In the genomic region with DNA sequence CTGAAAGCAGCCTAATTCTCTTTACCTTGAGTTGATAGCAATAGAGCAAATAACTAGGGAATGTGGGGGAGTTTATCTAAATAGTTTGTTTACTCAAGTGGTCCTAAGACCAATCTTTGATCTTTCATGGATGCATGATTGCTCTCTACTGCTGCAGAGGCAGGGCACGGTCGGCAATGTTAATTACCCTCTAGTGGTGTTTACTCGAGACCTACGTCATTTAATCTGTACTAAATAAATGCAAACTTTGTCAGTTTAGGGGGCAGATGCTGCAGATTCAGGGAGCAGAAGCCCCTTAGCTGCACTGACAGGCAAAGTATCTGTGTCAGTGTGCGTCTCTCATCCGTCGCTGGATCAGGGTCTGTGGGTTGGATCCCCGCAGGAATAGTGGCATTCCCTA, we compare ENCODE assay signal across 2 cellular contexts.
TF ChIP-seq lines count a peak whose summit lies in the region.

No MANE protein-coding gene starts in this region.

TF ChIP-seq in HepG2, 621 proteins besides CTCF, POLR2A, EP300 and RAD21 (continues in another document):
- TF ChIP-seq ZNF20 (CRISPR knock-in tag; IDR thresholded peaks at IDR 0.05) (no peak), ZNF253 (CRISPR knock-in tag; IDR thresholded peaks at IDR 0.05; ENCODE audit: borderline replicate concordance) (peak; percentile 100), BHLHE40 (IDR thresholded peaks at IDR 0.05; ENCODE audit: low read length) (no peak), HDAC2 (CRISPR knock-in tag; IDR thresholded peaks at IDR 0.05) (peak; percentile 47; the same call in 1 of the 2 replicates), CCAR2 (optimal IDR thresholded peaks at IDR 0.05; ENCODE audit: low read depth, low read length) (no peak), ONECUT2 (CRISPR knock-in tag; IDR thresholded peaks at IDR 0.05) (peak; percentile 9; the same call in 1 of the 2 replicates), ZBTB8A (CRISPR knock-in tag; IDR thresholded peaks at IDR 0.05; ENCODE audit: borderline replicate concordance, low read depth) (no peak), ELF3 (CRISPR knock-in tag; IDR thresholded peaks at IDR 0.05) (0 out of 2 replicates have a peak, but pooled peaks have one; percentile 3), TAF15 (IDR thresholded peaks at IDR 0.05; ENCODE audit: low read depth, low read length, poor library complexity, severe bottlenecking) (no peak), HNF4A (CRISPR knock-in tag; IDR thresholded peaks at IDR 0.05) (peak; percentile 72), ZBTB20 (CRISPR knock-in tag; IDR thresholded peaks at IDR 0.05; ENCODE audit: borderline replicate concordance, low read depth) (no peak)
- TF ChIP-seq, protein P1, sequence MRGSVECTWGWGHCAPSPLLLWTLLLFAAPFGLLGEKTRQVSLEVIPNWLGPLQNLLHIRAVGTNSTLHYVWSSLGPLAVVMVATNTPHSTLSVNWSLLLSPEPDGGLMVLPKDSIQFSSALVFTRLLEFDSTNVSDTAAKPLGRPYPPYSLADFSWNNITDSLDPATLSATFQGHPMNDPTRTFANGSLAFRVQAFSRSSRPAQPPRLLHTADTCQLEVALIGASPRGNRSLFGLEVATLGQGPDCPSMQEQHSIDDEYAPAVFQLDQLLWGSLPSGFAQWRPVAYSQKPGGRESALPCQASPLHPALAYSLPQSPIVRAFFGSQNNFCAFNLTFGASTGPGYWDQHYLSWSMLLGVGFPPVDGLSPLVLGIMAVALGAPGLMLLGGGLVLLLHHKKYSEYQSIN (CRISPR knock-in tag; IDR thresholded peaks at IDR 0.05; ENCODE audit: borderline replicate concordance): no peak
- TF ChIP-seq, protein P2, sequence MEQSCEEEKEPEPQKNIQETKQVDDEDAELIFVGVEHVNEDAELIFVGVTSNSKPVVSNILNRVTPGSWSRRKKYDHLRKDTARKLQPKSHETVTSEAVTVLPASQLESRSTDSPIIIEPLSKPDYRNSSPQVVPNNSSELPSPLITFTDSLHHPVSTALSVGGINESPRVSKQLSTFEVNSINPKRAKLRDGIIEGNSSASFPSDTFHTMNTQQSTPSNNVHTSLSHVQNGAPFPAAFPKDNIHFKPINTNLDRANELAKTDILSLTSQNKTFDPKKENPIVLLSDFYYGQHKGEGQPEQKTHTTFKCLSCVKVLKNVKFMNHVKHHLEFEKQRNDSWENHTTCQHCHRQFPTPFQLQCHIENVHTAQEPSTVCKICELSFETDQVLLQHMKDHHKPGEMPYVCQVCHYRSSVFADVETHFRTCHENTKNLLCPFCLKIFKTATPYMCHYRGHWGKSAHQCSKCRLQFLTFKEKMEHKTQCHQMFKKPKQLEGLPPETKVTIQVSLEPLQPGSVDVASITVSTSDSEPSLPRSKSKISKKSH (CRISPR knock-in tag; IDR thresholded peaks at IDR 0.05; ENCODE audit: borderline replicate concordance): peak; percentile 78; the same call in 1 of the 2 replicates
- TF ChIP-seq, protein P3, sequence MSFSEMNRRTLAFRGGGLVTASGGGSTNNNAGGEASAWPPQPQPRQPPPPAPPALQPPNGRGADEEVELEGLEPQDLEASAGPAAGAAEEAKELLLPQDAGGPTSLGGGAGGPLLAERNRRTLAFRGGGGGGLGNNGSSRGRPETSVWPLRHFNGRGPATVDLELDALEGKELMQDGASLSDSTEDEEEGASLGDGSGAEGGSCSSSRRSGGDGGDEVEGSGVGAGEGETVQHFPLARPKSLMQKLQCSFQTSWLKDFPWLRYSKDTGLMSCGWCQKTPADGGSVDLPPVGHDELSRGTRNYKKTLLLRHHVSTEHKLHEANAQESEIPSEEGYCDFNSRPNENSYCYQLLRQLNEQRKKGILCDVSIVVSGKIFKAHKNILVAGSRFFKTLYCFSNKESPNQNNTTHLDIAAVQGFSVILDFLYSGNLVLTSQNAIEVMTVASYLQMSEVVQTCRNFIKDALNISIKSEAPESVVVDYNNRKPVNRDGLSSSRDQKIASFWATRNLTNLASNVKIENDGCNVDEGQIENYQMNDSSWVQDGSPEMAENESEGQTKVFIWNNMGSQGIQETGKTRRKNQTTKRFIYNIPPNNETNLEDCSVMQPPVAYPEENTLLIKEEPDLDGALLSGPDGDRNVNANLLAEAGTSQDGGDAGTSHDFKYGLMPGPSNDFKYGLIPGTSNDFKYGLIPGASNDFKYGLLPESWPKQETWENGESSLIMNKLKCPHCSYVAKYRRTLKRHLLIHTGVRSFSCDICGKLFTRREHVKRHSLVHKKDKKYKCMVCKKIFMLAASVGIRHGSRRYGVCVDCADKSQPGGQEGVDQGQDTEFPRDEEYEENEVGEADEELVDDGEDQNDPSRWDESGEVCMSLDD (CRISPR knock-in tag; IDR thresholded peaks at IDR 0.05; ENCODE audit: borderline replicate concordance): no peak
- TF ChIP-seq, protein P4, sequence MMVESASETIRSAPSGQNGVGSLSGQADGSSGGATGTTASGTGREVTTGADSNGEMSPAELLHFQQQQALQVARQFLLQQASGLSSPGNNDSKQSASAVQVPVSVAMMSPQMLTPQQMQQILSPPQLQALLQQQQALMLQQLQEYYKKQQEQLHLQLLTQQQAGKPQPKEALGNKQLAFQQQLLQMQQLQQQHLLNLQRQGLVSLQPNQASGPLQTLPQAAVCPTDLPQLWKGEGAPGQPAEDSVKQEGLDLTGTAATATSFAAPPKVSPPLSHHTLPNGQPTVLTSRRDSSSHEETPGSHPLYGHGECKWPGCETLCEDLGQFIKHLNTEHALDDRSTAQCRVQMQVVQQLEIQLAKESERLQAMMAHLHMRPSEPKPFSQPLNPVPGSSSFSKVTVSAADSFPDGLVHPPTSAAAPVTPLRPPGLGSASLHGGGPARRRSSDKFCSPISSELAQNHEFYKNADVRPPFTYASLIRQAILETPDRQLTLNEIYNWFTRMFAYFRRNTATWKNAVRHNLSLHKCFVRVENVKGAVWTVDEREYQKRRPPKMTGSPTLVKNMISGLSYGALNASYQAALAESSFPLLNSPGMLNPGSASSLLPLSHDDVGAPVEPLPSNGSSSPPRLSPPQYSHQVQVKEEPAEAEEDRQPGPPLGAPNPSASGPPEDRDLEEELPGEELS (CRISPR knock-in tag; IDR thresholded peaks at IDR 0.05): peak; percentile 85
- TF ChIP-seq, protein P5, sequence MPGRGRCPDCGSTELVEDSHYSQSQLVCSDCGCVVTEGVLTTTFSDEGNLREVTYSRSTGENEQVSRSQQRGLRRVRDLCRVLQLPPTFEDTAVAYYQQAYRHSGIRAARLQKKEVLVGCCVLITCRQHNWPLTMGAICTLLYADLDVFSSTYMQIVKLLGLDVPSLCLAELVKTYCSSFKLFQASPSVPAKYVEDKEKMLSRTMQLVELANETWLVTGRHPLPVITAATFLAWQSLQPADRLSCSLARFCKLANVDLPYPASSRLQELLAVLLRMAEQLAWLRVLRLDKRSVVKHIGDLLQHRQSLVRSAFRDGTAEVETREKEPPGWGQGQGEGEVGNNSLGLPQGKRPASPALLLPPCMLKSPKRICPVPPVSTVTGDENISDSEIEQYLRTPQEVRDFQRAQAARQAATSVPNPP (CRISPR knock-in tag; IDR thresholded peaks at IDR 0.05): no peak
- TF ChIP-seq, protein P6, sequence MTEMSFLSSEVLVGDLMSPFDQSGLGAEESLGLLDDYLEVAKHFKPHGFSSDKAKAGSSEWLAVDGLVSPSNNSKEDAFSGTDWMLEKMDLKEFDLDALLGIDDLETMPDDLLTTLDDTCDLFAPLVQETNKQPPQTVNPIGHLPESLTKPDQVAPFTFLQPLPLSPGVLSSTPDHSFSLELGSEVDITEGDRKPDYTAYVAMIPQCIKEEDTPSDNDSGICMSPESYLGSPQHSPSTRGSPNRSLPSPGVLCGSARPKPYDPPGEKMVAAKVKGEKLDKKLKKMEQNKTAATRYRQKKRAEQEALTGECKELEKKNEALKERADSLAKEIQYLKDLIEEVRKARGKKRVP (CRISPR knock-in tag; IDR thresholded peaks at IDR 0.05): 0 out of 4 replicates have a peak, but pooled peaks of 1 of the 2 experiments have one; percentile 21

TF ChIP-seq in H1, 55 proteins besides CTCF, POLR2A, EP300 and RAD21:
- TF ChIP-seq SIN3A (conservative IDR thresholded peaks at IDR 0.05 in 1 of 2, IDR thresholded peaks at IDR 0.05 in 1 of 2; ENCODE audit: low read depth in 1 of 2, low read length in 2 of 2): no peak
- TF ChIP-seq SUZ12 (IDR thresholded peaks at IDR 0.05; ENCODE audit: low read length): no peak
- TF ChIP-seq HDAC6 (IDR thresholded peaks at IDR 0.05; ENCODE audit: low read depth, low read length): no peak
- no peak for TF ChIP-seq RBBP5 (IDR thresholded peaks at IDR 0.05; ENCODE audit: borderline replicate concordance, low read depth, low read length)
- no peak for TF ChIP-seq YY1 (IDR thresholded peaks at IDR 0.05; ENCODE audit: low read depth, low read length)
- no peak for TF ChIP-seq GTF2F1 (IDR thresholded peaks at IDR 0.05; ENCODE audit: borderline replicate concordance, low read depth, low read length)
- no peak for TF ChIP-seq TAF7 (optimal IDR thresholded peaks at IDR 0.05; ENCODE audit: borderline replicate concordance, low read depth, low read length)
- TF ChIP-seq CREB1 (IDR thresholded peaks at IDR 0.05): no peak
- TF ChIP-seq, protein P7, sequence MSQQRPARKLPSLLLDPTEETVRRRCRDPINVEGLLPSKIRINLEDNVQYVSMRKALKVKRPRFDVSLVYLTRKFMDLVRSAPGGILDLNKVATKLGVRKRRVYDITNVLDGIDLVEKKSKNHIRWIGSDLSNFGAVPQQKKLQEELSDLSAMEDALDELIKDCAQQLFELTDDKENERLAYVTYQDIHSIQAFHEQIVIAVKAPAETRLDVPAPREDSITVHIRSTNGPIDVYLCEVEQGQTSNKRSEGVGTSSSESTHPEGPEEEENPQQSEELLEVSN (IDR thresholded peaks at IDR 0.05): no peak
- no peak for TF ChIP-seq RNF2 (IDR thresholded peaks at IDR 0.05; ENCODE audit: borderline replicate concordance, low read depth, low read length, missing control alignments, poor library complexity, severe bottlenecking)
- TF ChIP-seq, protein P8, sequence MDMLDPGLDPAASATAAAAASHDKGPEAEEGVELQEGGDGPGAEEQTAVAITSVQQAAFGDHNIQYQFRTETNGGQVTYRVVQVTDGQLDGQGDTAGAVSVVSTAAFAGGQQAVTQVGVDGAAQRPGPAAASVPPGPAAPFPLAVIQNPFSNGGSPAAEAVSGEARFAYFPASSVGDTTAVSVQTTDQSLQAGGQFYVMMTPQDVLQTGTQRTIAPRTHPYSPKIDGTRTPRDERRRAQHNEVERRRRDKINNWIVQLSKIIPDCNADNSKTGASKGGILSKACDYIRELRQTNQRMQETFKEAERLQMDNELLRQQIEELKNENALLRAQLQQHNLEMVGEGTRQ (IDR thresholded peaks at IDR 0.05; ENCODE audit: low read length): no peak
- TF ChIP-seq EZH2 (IDR thresholded peaks at IDR 0.05; ENCODE audit: low read depth, low read length, severe bottlenecking): no peak
- no peak for TF ChIP-seq SAP30 (IDR thresholded peaks at IDR 0.05; ENCODE audit: insufficient read depth, insufficient replicate concordance, low read length)
- TF ChIP-seq KDM1A (IDR thresholded peaks at IDR 0.05; ENCODE audit: borderline replicate concordance, low read length): no peak
- TF ChIP-seq SP1 (IDR thresholded peaks at IDR 0.05; ENCODE audit: low read depth, low read length): no peak
- TF ChIP-seq POLR2AphosphoS5 (IDR thresholded peaks at IDR 0.05; ENCODE audit: low read depth, low read length): no peak
- no peak for TF ChIP-seq KDM5A (IDR thresholded peaks at IDR 0.05; ENCODE audit: low read length)
